Comparison of ENCODE assay signal across 20 cellular contexts in the genomic region with DNA sequence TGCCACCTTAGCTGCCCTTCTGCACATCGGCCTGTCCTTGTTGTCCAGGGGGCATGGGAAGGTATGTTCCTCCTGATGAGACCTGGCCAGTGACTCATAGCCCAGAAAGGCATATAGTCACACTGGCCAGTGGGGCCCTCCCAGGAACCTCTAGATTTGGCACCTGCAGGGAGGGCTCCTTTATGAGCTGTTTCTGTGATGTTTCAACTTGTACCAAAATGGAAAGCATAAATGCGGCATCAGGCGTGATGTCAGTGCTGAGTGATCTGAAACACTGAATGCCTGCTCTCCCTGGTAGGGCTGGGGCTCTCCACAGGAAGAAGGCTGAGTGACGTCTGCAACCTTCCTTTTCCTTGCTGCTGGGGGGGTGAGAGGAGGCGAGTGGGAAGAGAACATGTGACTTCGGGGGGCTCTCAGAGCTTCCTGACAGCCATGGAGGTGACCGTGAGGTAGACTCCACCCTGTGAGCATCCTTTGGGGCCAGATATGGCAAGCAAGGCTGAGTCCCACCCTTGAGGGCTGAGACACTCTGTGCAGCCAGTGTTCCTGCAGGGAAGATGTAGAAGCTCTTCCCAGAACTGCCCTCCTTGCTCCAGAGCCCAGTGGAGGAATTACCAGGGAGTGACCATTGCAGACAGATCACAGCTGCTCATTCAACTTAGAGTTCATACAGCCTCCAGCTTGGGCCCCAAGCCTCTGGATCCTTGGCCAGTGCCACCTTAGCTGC. TPM values are rescaled to one million over a fixed set of nuclear protein-coding genes. Genes with fewer than 3 reads are reported as not detected.
DNase-seq lines count a peak whose midpoint lies in the region; ATAC-seq, FAIRE-seq and TF ChIP-seq lines count a peak whose summit lies in the region.
"Had no signal": no experiment of that assay in that cellular context is flagged by ENCODE, and none has a peak within 500 bp of the region (broad histone marks: within the 10 kb centered on the region; RNA-seq: fewer than 3 reads in every experiment).

No MANE protein-coding gene starts in this region.

- peaks cover under 1% of the 10 kb centered on the region for H3K9me3 Mint-ChIP-seq in activated T-helper 2 cell treated with anti-CD3 and anti-CD28 coated beads, Interferon-gamma antibody, Interleukin-2, Interleukin-4, amounts not matched to agents 10 μg/mL and 5 μg/mL and 100 μg/mL, durations not matched to agents 14 hours and 24 hours and 36 hours
- H3K9me3 Mint-ChIP-seq: activated naive CD4-positive, alpha-beta T cell treated with anti-CD3 and anti-CD28 coated beads, Interleukin-2, amount 50 U/mL, for 24 hours had no signal

- no peak overlapping the region for H3K4me3 Mint-ChIP-seq in activated T-helper 2 cell treated with anti-CD3 and anti-CD28 coated beads, Interferon-gamma antibody, Interleukin-2, Interleukin-4, amounts not matched to agents 10 μg/mL and 5 μg/mL and 100 μg/mL, durations not matched to agents 14 hours and 24 hours and 36 hours (ENCODE audit: low read depth)
- H3K4me3 Mint-ChIP-seq: activated naive CD4-positive, alpha-beta T cell treated with anti-CD3 and anti-CD28 coated beads, Interleukin-2, amount 50 U/mL, for 24 hours; HFFc6 had no signal

- H3K36me3 Mint-ChIP-seq in activated T-helper 2 cell treated with anti-CD3 and anti-CD28 coated beads, Interferon-gamma antibody, Interleukin-2, Interleukin-4, amounts not matched to agents 10 μg/mL and 5 μg/mL and 100 μg/mL, durations not matched to agents 14 hours and 24 hours and 36 hours (ENCODE audit: low read depth), result no peaks in the 10 kb centered on the region
- H3K36me3 Mint-ChIP-seq: activated naive CD4-positive, alpha-beta T cell treated with anti-CD3 and anti-CD28 coated beads, Interleukin-2, amount 50 U/mL, for 24 hours had no signal

- H3K27ac ChIP-seq in keratinocyte (ENCODE audit: control insufficient read depth, insufficient read depth, low read length), result peak overlapping the region; percentile 60
- H3K27ac ChIP-seq: heart right ventricle, left ventricle myocardium inferior, vagina had no signal

- peak overlapping the region; percentile 49 for H3K4me2 ChIP-seq in keratinocyte (ENCODE audit: control insufficient read depth, extremely low read depth, insufficient read depth, low read depth, low read length)

- H3K27me3 Mint-ChIP-seq in activated T-helper 2 cell treated with anti-CD3 and anti-CD28 coated beads, Interferon-gamma antibody, Interleukin-2, Interleukin-4, amounts not matched to agents 10 μg/mL and 5 μg/mL and 100 μg/mL, durations not matched to agents 14 hours and 24 hours and 36 hours (ENCODE audit: low read depth), result no peaks in the 10 kb centered on the region
- H3K27me3 Mint-ChIP-seq: activated naive CD4-positive, alpha-beta T cell treated with anti-CD3 and anti-CD28 coated beads, Interleukin-2, amount 50 U/mL, for 24 hours had no signal

- TF ChIP-seq CTCF in keratinocyte (optimal IDR thresholded peaks at IDR 0.05 in 1 of 3, IDR thresholded peaks at IDR 0.05 in 1 of 3, conservative IDR thresholded peaks at IDR 0.05 in 1 of 3; ENCODE audit: extremely low read depth in 1 of 3, insufficient read depth in 2 of 3, low read length in 3 of 3) (no peak), GM13977 (IDR thresholded peaks at IDR 0.05; ENCODE audit: extremely low read depth, insufficient read depth, missing control alignments) (no peak)

- no peak overlapping the region for H2AFZ ChIP-seq in keratinocyte (ENCODE audit: control insufficient read depth, low read length)

- ATAC-seq in activated CD4-positive, CD25-positive, alpha-beta regulatory T cell treated with anti-CD3 and anti-CD28 coated beads, Interleukin-2, amount 50 U/mL, for 24 hours, result peak; percentile 46 to 68
- no peak for ATAC-seq in GM19397 (IDR thresholded peaks at IDR 0.05; ENCODE audit: unreplicated experiment)
- ATAC-seq: mucosa of descending colon had no signal

- H3K36me3 ChIP-seq in keratinocyte (ENCODE audit: control insufficient read depth in 2 of 2, extremely low read depth in 1 of 2, insufficient read depth in 2 of 2, low read length in 2 of 2), result no peaks in the 10 kb centered on the region
- H3K36me3 ChIP-seq: BE2C, heart right ventricle, left ventricle myocardium inferior, vagina had no signal

- intact Hi-C loops in activated T-helper 2 cell treated with anti-CD3 and anti-CD28 coated beads, Interferon-gamma antibody, Interleukin-2, Interleukin-4, amounts not matched to agents 10 μg/mL and 5 μg/mL and 100 μg/mL, durations not matched to agents 14 hours and 24 hours and 36 hours (cut with micrococcal nuclease), result no loop called here

- H3K27me3 ChIP-seq in keratinocyte (ENCODE audit: control insufficient read depth, extremely low read depth, insufficient read depth, low read length), result no peaks in the 10 kb centered on the region
- H3K27me3 ChIP-seq: BE2C, heart right ventricle, vagina had no signal

- FAIRE-seq in keratinocyte (lab: Jason Lieb, UNC), result peak; percentile 91
- FAIRE-seq: colon, endometrium had no signal

- H3K79me2 ChIP-seq in keratinocyte (ENCODE audit: control insufficient read depth, insufficient read depth, low read length), result no peaks in the 10 kb centered on the region

- H3K9me1 ChIP-seq in keratinocyte (ENCODE audit: control insufficient read depth, extremely low read depth, insufficient read depth, low read length), result peaks cover 3% of the 10 kb centered on the region

- H3K4me1 ChIP-seq in keratinocyte (ENCODE audit: control insufficient read depth, extremely low read depth, insufficient read depth, low read length), result peaks cover 29% of the 10 kb centered on the region
- H3K4me1 ChIP-seq: BE2C had no signal

- in situ Hi-C loops in GM13977 (cut with MboI; ENCODE audit: low pct_unique_long_range_greater_than_20kb, low sequenced_read_pairs, unreplicated experiment), result no loop called here

- no peaks in the 10 kb centered on the region for H3K4me1 Mint-ChIP-seq in activated T-helper 2 cell treated with anti-CD3 and anti-CD28 coated beads, Interferon-gamma antibody, Interleukin-2, Interleukin-4, amounts not matched to agents 10 μg/mL and 5 μg/mL and 100 μg/mL, durations not matched to agents 14 hours and 24 hours and 36 hours (ENCODE audit: low read depth)
- H3K4me1 Mint-ChIP-seq: activated naive CD4-positive, alpha-beta T cell treated with anti-CD3 and anti-CD28 coated beads, Interleukin-2, amount 50 U/mL, for 24 hours had no signal

- DNase-seq in activated CD4-positive, CD25-positive, alpha-beta regulatory T cell (lab: John Stamatoyannopoulos, UW), result no peak
- DNase-seq in A172 (ENCODE audit: low spot score) (peak; percentile 55), keratinocyte (ENCODE audit: low read depth, low spot score) (peak; percentile 41), D341Med (ENCODE audit: low spot score) (no peak), GM13977 (ENCODE audit: low spot score) (no peak)
- no peak for DNase-seq in activated T-helper 2 cell treated with anti-CD3 and anti-CD28 coated beads, Interferon-gamma antibody, Interleukin-2, Interleukin-4, amounts not matched to agents 10 μg/mL and 5 μg/mL and 100 μg/mL, durations not matched to agents 14 hours and 24 hours and 36 hours (ENCODE audit: low spot score)
- DNase-seq: 8988T; activated CD8-positive, alpha-beta memory T cell treated with anti-CD3 and anti-CD28 coated beads, Interleukin-2, amount 50 U/mL, for 48 hours; BE2C; heart right ventricle; HFFc6; left ventricle myocardium inferior; mucosa of descending colon; NCI-H510A had no signal

- dilution Hi-C loops in keratinocyte (cut with MboI; ENCODE audit: extremely low pct_ligation_motif_present, low sequenced_read_pairs), result no loop called here

- peak overlapping the region; percentile 18 for H3K27ac Mint-ChIP-seq in activated T-helper 2 cell treated with anti-CD3 and anti-CD28 coated beads, Interferon-gamma antibody, Interleukin-2, Interleukin-4, amounts not matched to agents 10 μg/mL and 5 μg/mL and 100 μg/mL, durations not matched to agents 14 hours and 24 hours and 36 hours
- H3K27ac Mint-ChIP-seq: activated naive CD4-positive, alpha-beta T cell treated with anti-CD3 and anti-CD28 coated beads, Interleukin-2, amount 50 U/mL, for 24 hours; HFFc6 had no signal

- no peaks in the 10 kb centered on the region for H3K9me3 ChIP-seq in keratinocyte (ENCODE audit: control insufficient read depth, low read depth, low read length)
- H3K9me3 ChIP-seq: BE2C, mucosa of descending colon, vagina had no signal

- no peak overlapping the region for H3K4me3 ChIP-seq in keratinocyte (ENCODE audit: control insufficient read depth in 2 of 3, extremely low read depth in 1 of 3, insufficient read depth in 2 of 3, low read depth in 1 of 3, low read length in 3 of 3)
- H3K4me3 ChIP-seq: heart right ventricle, left ventricle myocardium inferior, mucosa of descending colon, vagina had no signal

- H3K9ac ChIP-seq in keratinocyte (ENCODE audit: control insufficient read depth, extremely low read depth, insufficient read depth, low read length), result no peak overlapping the region

- no peaks in the 10 kb centered on the region for H4K20me1 ChIP-seq in keratinocyte (ENCODE audit: control insufficient read depth, extremely low read depth, insufficient read depth, low read length)

RNA-seq across cellular contexts. Expression of gene APEH, which starts 37.1 kb away (rescaled TPM):
- total RNA-seq in A172 (2014; rRNA removed; shearing (Covaris generic)), result 120 and 144 TPM in 2 replicates
- total RNA-seq in activated T-helper 2 cell treated with anti-CD3 and anti-CD28 coated beads, Interferon-gamma antibody, Interleukin-2, Interleukin-4, amounts not matched to agents 10 μg/mL and 5 μg/mL and 100 μg/mL, durations not matched to agents 14 hours and 24 hours and 36 hours, result 111 and 113 TPM in 2 replicates
- polyA plus RNA-seq in keratinocyte, result 106 to 161 TPM (median 160 TPM) in 3 replicates
- polyA plus RNA-seq in keratinocyte (2011; ENCODE audit: low read depth), result 49.4 TPM
- 123 and 150 TPM in 2 replicates for polyA plus RNA-seq in keratinocyte (2011; cell fraction: cytosol; rRNA removed)
- 169 and 199 TPM in 2 replicates for polyA plus RNA-seq in keratinocyte (2011; cell fraction: nucleus; rRNA removed)
- polyA plus RNA-seq in keratinocyte (2012; ENCODE audit: low replicate concordance), result 80.1 and 199 TPM in 2 replicates
- polyA minus RNA-seq in keratinocyte, result 227 to 334 TPM (median 296 TPM) in 3 replicates
- polyA minus RNA-seq in keratinocyte (2011; cell fraction: cytosol; rRNA and poly(A)+ RNA removed), result 229 TPM
- 131 and 135 TPM in 2 replicates for polyA minus RNA-seq in keratinocyte (2011; cell fraction: nucleus; rRNA and poly(A)+ RNA removed)

RNA-seq across cellular contexts. Expression of gene MST1, which starts 52.2 kb away (rescaled TPM):
- 0.72 and 2.0 TPM in 2 replicates for total RNA-seq in A172 (2014; rRNA removed; shearing (Covaris generic))
- 8.3 and 11.1 TPM in 2 replicates for total RNA-seq in activated T-helper 2 cell treated with anti-CD3 and anti-CD28 coated beads, Interferon-gamma antibody, Interleukin-2, Interleukin-4, amounts not matched to agents 10 μg/mL and 5 μg/mL and 100 μg/mL, durations not matched to agents 14 hours and 24 hours and 36 hours
- polyA plus RNA-seq in keratinocyte, result 4.5 to 12.4 TPM (median 5.2 TPM) in 3 replicates
- polyA plus RNA-seq in keratinocyte (2011; ENCODE audit: low read depth), result 4.0 TPM
- 0.57 and 1.1 TPM in 2 replicates for polyA plus RNA-seq in keratinocyte (2011; cell fraction: cytosol; rRNA removed)
- 41.1 and 57.5 TPM in 2 replicates for polyA plus RNA-seq in keratinocyte (2011; cell fraction: nucleus; rRNA removed)
- 3.9 and 17.5 TPM in 2 replicates for polyA plus RNA-seq in keratinocyte (2012; ENCODE audit: low replicate concordance)
- polyA minus RNA-seq in keratinocyte, result 2.4 to 3.6 TPM (median 3.5 TPM) in 3 replicates
- 4.4 TPM for polyA minus RNA-seq in keratinocyte (2011; cell fraction: cytosol; rRNA and poly(A)+ RNA removed)
- 2.3 and 5.2 TPM in 2 replicates for polyA minus RNA-seq in keratinocyte (2011; cell fraction: nucleus; rRNA and poly(A)+ RNA removed)

RNA-seq across cellular contexts. Expression of gene RNF123, which starts 52.3 kb away (rescaled TPM):
- total RNA-seq in A172 (2014; rRNA removed; shearing (Covaris generic)), result 17.3 and 55.0 TPM in 2 replicates
- total RNA-seq in activated T-helper 2 cell treated with anti-CD3 and anti-CD28 coated beads, Interferon-gamma antibody, Interleukin-2, Interleukin-4, amounts not matched to agents 10 μg/mL and 5 μg/mL and 100 μg/mL, durations not matched to agents 14 hours and 24 hours and 36 hours, result 43.0 and 45.1 TPM in 2 replicates
- 18.1 to 34.4 TPM (median 20.4 TPM) in 3 replicates for polyA plus RNA-seq in keratinocyte
- 6.2 TPM for polyA plus RNA-seq in keratinocyte (2011; ENCODE audit: low read depth)
- polyA plus RNA-seq in keratinocyte (2011; cell fraction: cytosol; rRNA removed), result 17.8 and 23.9 TPM in 2 replicates
- 54.9 and 70.7 TPM in 2 replicates for polyA plus RNA-seq in keratinocyte (2011; cell fraction: nucleus; rRNA removed)
- 19.9 and 21.6 TPM in 2 replicates for polyA plus RNA-seq in keratinocyte (2012; ENCODE audit: low replicate concordance)
- 37.7 to 56.3 TPM (median 45.8 TPM) in 3 replicates for polyA minus RNA-seq in keratinocyte
- 38.9 TPM for polyA minus RNA-seq in keratinocyte (2011; cell fraction: cytosol; rRNA and poly(A)+ RNA removed)
- polyA minus RNA-seq in keratinocyte (2011; cell fraction: nucleus; rRNA and poly(A)+ RNA removed), result 31.8 and 35.1 TPM in 2 replicates

Comparison
In these comparisons a context has a peak if more than half of its experiments do, and no peak if none do; other contexts are left out.
1. DNase-seq: peak in A172 (single experiment) and keratinocyte (single experiment); none in activated CD4-positive, CD25-positive, alpha-beta regulatory T cell (0 of 4), activated T-helper 2 cell treated with anti-CD3 and anti-CD28 coated beads, Interferon-gamma antibody, Interleukin-2, Interleukin-4, amounts not matched to agents 10 μg/mL and 5 μg/mL and 100 μg/mL, durations not matched to agents 14 hours and 24 hours and 36 hours (single experiment), D341Med (single experiment) and GM13977 (single experiment).